ENCODE assay signal across 9 cellular contexts in the genomic region with DNA sequence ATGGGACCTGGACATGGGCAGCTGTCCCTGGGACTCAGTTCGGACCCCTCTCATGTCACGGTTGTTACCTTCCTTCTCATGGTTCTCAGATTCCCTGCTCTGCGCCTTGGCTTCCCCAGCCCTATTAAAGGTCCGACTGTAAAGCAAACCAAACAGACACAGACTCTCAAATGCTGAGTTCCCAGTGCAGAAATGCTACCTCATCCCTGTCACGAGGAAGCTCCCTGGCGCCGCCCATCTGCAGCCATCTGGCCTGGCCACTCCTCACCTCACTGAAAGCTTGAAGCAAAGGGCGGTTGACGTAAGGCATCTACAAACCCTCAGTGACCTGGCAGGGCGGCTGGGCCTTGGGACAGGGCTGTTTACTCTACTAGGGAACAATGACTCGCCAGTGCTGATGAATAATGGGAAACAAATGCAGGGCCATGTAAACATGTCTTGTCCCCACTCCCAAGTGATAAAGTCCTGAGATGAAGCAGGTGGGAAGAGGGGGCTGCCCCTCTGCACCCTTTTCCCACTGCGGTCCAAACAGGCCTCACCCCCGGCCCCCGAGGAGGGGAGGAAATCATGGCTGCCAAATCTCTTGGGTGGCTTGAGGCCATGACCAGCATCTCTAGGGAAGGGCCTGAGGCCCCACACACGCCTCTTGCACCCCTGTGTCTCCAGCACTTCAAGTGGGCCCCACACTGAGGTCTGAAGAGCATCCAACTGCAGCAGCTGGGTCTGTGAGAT. TPM values are rescaled to one million over a fixed set of nuclear protein-coding genes. Genes with fewer than 3 reads are reported as not detected.
DNase-seq lines count a peak whose midpoint lies in the region; ATAC-seq and TF ChIP-seq lines count a peak whose summit lies in the region.
"Had no signal": no experiment of that assay in that cellular context is flagged by ENCODE, and none has a peak within 500 bp of the region (broad histone marks: within the 10 kb centered on the region; RNA-seq: fewer than 3 reads in every experiment).

No MANE protein-coding gene starts in this region.

- peak overlapping the region; percentile 72 for H4K8ac ChIP-seq in mesenchymal stem cell (ENCODE audit: low read length)

- peak overlapping the region; percentile 72 to 92 for H3K4ac ChIP-seq in mesenchymal stem cell (ENCODE audit: low read depth in 1 of 2, low read length in 2 of 2)

- peak overlapping the region; percentile 35 for H2BK120ac ChIP-seq in mesenchymal stem cell (ENCODE audit: low read depth, low read length)

- no peak overlapping the region for H3K4me2 ChIP-seq in mesenchymal stem cell (ENCODE audit: low read length, poor library complexity, severe bottlenecking)

- H3K9me3 ChIP-seq in MG63 = no peaks in the 10 kb centered on the region
- no peaks in the 10 kb centered on the region for H3K9me3 ChIP-seq in mesenchymal stem cell (ENCODE audit: control insufficient read depth, low read length)

- peak overlapping the region; percentile 88 to 96 for H2BK12ac ChIP-seq in mesenchymal stem cell (ENCODE audit: low read length in 2 of 2)

- H3K36me3 ChIP-seq in MG63 (no peaks in the 10 kb centered on the region), mesenchymal stem cell (ENCODE audit: control insufficient read depth in 1 of 2, insufficient read depth in 2 of 2, low read depth in 1 of 2, low read length in 2 of 2) (no peaks in the 10 kb centered on the region)

- no peak overlapping the region for H3K23ac ChIP-seq in mesenchymal stem cell (ENCODE audit: low read length in 2 of 2)

- 47% methylated on average over 15 of the region's 15 CpGs for WGBS in mesenchymal stem cell

- peak overlapping the region in 1 of 2 experiments; percentile 50 for H3K14ac ChIP-seq in mesenchymal stem cell (ENCODE audit: low read length in 2 of 2)

- no peak overlapping the region for H2BK15ac ChIP-seq in mesenchymal stem cell (ENCODE audit: low read depth, poor library complexity, severe bottlenecking)

- H2AK5ac ChIP-seq in mesenchymal stem cell (ENCODE audit: low read length, severe bottlenecking) = no peak overlapping the region

- H3K4me3 Mint-ChIP-seq in brain = no peak overlapping the region
- H3K4me3 Mint-ChIP-seq: WTC11 had no signal

- no peaks in the 10 kb centered on the region for H3K36me3 Mint-ChIP-seq in brain
- H3K36me3 Mint-ChIP-seq: WTC11 had no signal

- no peak for TF ChIP-seq CTCF in AG10803 (conservative IDR thresholded peaks at IDR 0.05; ENCODE audit: low read length)
- no peak for TF ChIP-seq CTCF in brain (conservative IDR thresholded peaks at IDR 0.05)

- H3K27me3 Mint-ChIP-seq in brain = peaks cover 4% of the 10 kb centered on the region

- ATAC-seq in HG02610 (IDR thresholded peaks at IDR 0.05; ENCODE audit: unreplicated experiment) = no peak
- ATAC-seq: WTC11 had no signal

- no peaks in the 10 kb centered on the region for H3K27me3 ChIP-seq in MG63
- H3K27me3 ChIP-seq in mesenchymal stem cell (ENCODE audit: control insufficient read depth in 1 of 2, insufficient read depth in 1 of 2, low read length in 2 of 2) = peaks cover 10 to 88% of the 10 kb centered on the region in 2 experiments

- H3K4me3 ChIP-seq in AG10803 (ENCODE audit: low read length) (no peak overlapping the region), MG63 (no peak overlapping the region), mesenchymal stem cell (ENCODE audit: insufficient read depth in 1 of 2, low read depth in 1 of 2, low read length in 2 of 2) (no peak overlapping the region)

- H3K27ac ChIP-seq in mesenchymal stem cell (ENCODE audit: low read length, poor library complexity, severe bottlenecking) = no peak overlapping the region

- H3K9me3 Mint-ChIP-seq in brain = no peaks in the 10 kb centered on the region
- H3K9me3 Mint-ChIP-seq: WTC11 had no signal

- peaks cover 96% of the 10 kb centered on the region for H3K4me1 Mint-ChIP-seq in brain

- H2AFZ ChIP-seq in mesenchymal stem cell (ENCODE audit: low read depth, low read length) = no peak overlapping the region

- H3K18ac ChIP-seq in mesenchymal stem cell (ENCODE audit: low read depth in 1 of 2, low read length in 2 of 2) = peak overlapping the region; percentile 63 to 93

- no peak overlapping the region for H2BK5ac ChIP-seq in mesenchymal stem cell (ENCODE audit: low read depth, low read length, poor library complexity, severe bottlenecking)

- no peaks in the 10 kb centered on the region for H3K79me1 ChIP-seq in mesenchymal stem cell (replicated peaks; ENCODE audit: low read length, poor library complexity, severe bottlenecking)

- peaks cover 15% of the 10 kb centered on the region for H3K4me1 ChIP-seq in mesenchymal stem cell (ENCODE audit: control insufficient read depth, insufficient read depth, low read depth, low read length)

- H3K9ac ChIP-seq in mesenchymal stem cell (ENCODE audit: low read length) = peak overlapping the region; percentile 14

- peak overlapping the region in 4 of 5 experiments; percentile 62 to 92 (median 84) for H3K27ac Mint-ChIP-seq in brain
- H3K27ac Mint-ChIP-seq: WTC11 had no signal

- DNase-seq in AG10803 (ENCODE audit: low read depth) (peak; percentile 46), MG63 (peak; percentile 93), mesenchymal stem cell (peak; percentile 98), foreskin melanocyte (no peak), NCI-H2081 treated with DMSO at 0.1 percent for 48 hours (lab: John Stamatoyannopoulos, UW) (no peak)
- DNase-seq in activated CD4-positive, alpha-beta T cell treated with anti-CD3 and anti-CD28 coated beads, Interleukin-2, amount 50 U/mL, for 1 hour = no peak

- H4K91ac ChIP-seq in mesenchymal stem cell (ENCODE audit: low read length) = peak overlapping the region; percentile 97

RNA-seq across cellular contexts. Expression of a gene that starts 49.3 kb away (rescaled TPM):
- total RNA-seq in MG63 (2014; rRNA removed; shearing (Covaris generic); ENCODE audit: low replicate concordance) = 0.05 and 0.16 TPM in 2 replicates
- 0.29 TPM for polyA plus RNA-seq in brain (ENCODE audit: insufficient read depth, low read depth, low replicate concordance)
- 13.4 TPM for polyA plus RNA-seq in mesenchymal stem cell (2013, experiment 1 of 2)
- polyA plus RNA-seq in mesenchymal stem cell (2013, experiment 2 of 2) = 14.1 TPM

Comparison
In these comparisons a context has a peak if more than half of its experiments do, and no peak if none do; other contexts are left out.
1. DNase-seq: peak in AG10803 (single experiment), MG63 (single experiment) and mesenchymal stem cell (single experiment); none in foreskin melanocyte (single experiment), NCI-H2081 treated with DMSO at 0.1 percent for 48 hours (single experiment) and activated CD4-positive, alpha-beta T cell treated with anti-CD3 and anti-CD28 coated beads, Interleukin-2, amount 50 U/mL, for 1 hour (single experiment).